In genomic region chr4:56512166-56512565, GRCh38 we compare ENCODE assay signal across 1 cellular context.
TF ChIP-seq lines count a peak whose summit lies in the region.

No MANE protein-coding gene starts in this region.

TF ChIP-seq in IMR-90, 13 proteins besides CTCF, POLR2A, EP300 and RAD21 (continued from another document):
- TF ChIP-seq, protein P1, sequence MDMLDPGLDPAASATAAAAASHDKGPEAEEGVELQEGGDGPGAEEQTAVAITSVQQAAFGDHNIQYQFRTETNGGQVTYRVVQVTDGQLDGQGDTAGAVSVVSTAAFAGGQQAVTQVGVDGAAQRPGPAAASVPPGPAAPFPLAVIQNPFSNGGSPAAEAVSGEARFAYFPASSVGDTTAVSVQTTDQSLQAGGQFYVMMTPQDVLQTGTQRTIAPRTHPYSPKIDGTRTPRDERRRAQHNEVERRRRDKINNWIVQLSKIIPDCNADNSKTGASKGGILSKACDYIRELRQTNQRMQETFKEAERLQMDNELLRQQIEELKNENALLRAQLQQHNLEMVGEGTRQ (IDR thresholded peaks at IDR 0.05; ENCODE audit: low read depth, low read length), result no peak
- no peak for TF ChIP-seq BHLHE40 (IDR thresholded peaks at IDR 0.05; ENCODE audit: low read depth, low read length)
- TF ChIP-seq MXI1 (IDR thresholded peaks at IDR 0.05; ENCODE audit: borderline replicate concordance, low read depth, low read length), result no peak
- no peak for TF ChIP-seq RFX5 (IDR thresholded peaks at IDR 0.05; ENCODE audit: low read depth, low read length)
- no peak for TF ChIP-seq NFE2L2 (IDR thresholded peaks at IDR 0.05; ENCODE audit: low read depth, low read length)
- TF ChIP-seq MAFK (IDR thresholded peaks at IDR 0.05; ENCODE audit: low read depth, low read length), result no peak
- TF ChIP-seq FOS (IDR thresholded peaks at IDR 0.05; ENCODE audit: low read depth, low read length), result no peak
- TF ChIP-seq, protein P2, sequence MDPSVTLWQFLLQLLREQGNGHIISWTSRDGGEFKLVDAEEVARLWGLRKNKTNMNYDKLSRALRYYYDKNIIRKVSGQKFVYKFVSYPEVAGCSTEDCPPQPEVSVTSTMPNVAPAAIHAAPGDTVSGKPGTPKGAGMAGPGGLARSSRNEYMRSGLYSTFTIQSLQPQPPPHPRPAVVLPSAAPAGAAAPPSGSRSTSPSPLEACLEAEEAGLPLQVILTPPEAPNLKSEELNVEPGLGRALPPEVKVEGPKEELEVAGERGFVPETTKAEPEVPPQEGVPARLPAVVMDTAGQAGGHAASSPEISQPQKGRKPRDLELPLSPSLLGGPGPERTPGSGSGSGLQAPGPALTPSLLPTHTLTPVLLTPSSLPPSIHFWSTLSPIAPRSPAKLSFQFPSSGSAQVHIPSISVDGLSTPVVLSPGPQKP (IDR thresholded peaks at IDR 0.05; ENCODE audit: borderline replicate concordance, low read depth, low read length), result no peak
